1 cellular context compared by ENCODE assay signal in genomic region chr9:32394381-32395049, GRCh38.
TF ChIP-seq lines count a peak whose summit lies in the region.

No MANE protein-coding gene starts in this region.

TF ChIP-seq in HepG2, 621 proteins besides CTCF, POLR2A, EP300 and RAD21:
- no peak for TF ChIP-seq TEF (CRISPR knock-in tag; IDR thresholded peaks at IDR 0.05)
- TF ChIP-seq FOSL2 (CRISPR knock-in tag; IDR thresholded peaks at IDR 0.05): 0 out of 2 replicates have a peak, but pooled peaks have one; percentile 26
- no peak for TF ChIP-seq GZF1 (CRISPR knock-in tag; IDR thresholded peaks at IDR 0.05)
